26 cellular contexts compared by ENCODE assay signal in genomic region chr5:168611163-168611562, GRCh38. TPM values are rescaled to one million over a fixed set of nuclear protein-coding genes. Genes with fewer than 3 reads are reported as not detected.
DNase-seq lines count a peak whose midpoint lies in the region; TF ChIP-seq lines count a peak whose summit lies in the region.
"Had no signal": no experiment of that assay in that cellular context is flagged by ENCODE, and none has a peak within 500 bp of the region (broad histone marks: within the 10 kb centered on the region; RNA-seq: fewer than 3 reads in every experiment).

No MANE protein-coding gene starts in this region.

- BruUV-seq in Caco-2 (replicated peaks; lab: Mats Ljungman, UMichigan): no TSS peak

- intact Hi-C loops in Caco-2 (cut with micrococcal nuclease; ENCODE audit: unreplicated experiment): no loop called here
- intact Hi-C loops in colonic mucosa (cut with DNase I): no loop called here

- H3K36me3 Mint-ChIP-seq in HFFc6 (ENCODE audit: low read depth) (no peaks in the 10 kb centered on the region), Caco-2 (ENCODE audit: insufficient read depth, unreplicated experiment) (no peaks in the 10 kb centered on the region)

- H3K9me3 ChIP-seq in Caco-2 (no peaks in the 10 kb centered on the region), colonic mucosa (no peaks in the 10 kb centered on the region)
- H3K9me3 ChIP-seq: adrenal gland, MG63, testis, uterus had no signal

- H3K27me3 ChIP-seq in brain microvascular endothelial cell (replicated peaks): no peaks in the 10 kb centered on the region
- H3K27me3 ChIP-seq in kidney epithelial cell (ENCODE audit: control insufficient read depth, insufficient read depth, low read length): no peaks in the 10 kb centered on the region
- H3K27me3 ChIP-seq in Caco-2 (replicated peaks; ENCODE audit: control insufficient read depth, insufficient read depth, low read length): no peaks in the 10 kb centered on the region
- H3K27me3 ChIP-seq in colonic mucosa: no peaks in the 10 kb centered on the region
- H3K27me3 ChIP-seq: adrenal gland, dorsolateral prefrontal cortex, MG63, testis, uterus had no signal

- H3K4me1 ChIP-seq in Caco-2 (peaks cover 23% of the 10 kb centered on the region), colonic mucosa (no peaks in the 10 kb centered on the region)
- H3K4me1 ChIP-seq: testis, uterus had no signal

- H3K9me3 Mint-ChIP-seq in HFFc6 (no peaks in the 10 kb centered on the region), Caco-2 (ENCODE audit: unreplicated experiment) (no peaks in the 10 kb centered on the region)
- H3K9me3 Mint-ChIP-seq: activated CD4-positive, alpha-beta T cell treated with anti-CD3 and anti-CD28 coated beads, Interleukin-2, amount 10 ng/mL, durations not matched to agents 24 days and 14 days; activated T-cell treated with anti-CD3 and anti-CD28 coated beads, Interleukin-2, amount 50 U/mL, for 4 hours had no signal

- H3K4me1 Mint-ChIP-seq in HFFc6 (ENCODE audit: low read depth) (peaks cover 10% of the 10 kb centered on the region; the same call in 1 of the 2 replicates), Caco-2 (ENCODE audit: low read depth, unreplicated experiment) (peaks cover 15% of the 10 kb centered on the region)

- H3K36me3 ChIP-seq in brain microvascular endothelial cell (replicated peaks) (no peaks in the 10 kb centered on the region), kidney epithelial cell (ENCODE audit: control insufficient read depth, insufficient read depth, low read length) (no peaks in the 10 kb centered on the region), Caco-2 (ENCODE audit: control insufficient read depth, insufficient read depth, low read length) (no peaks in the 10 kb centered on the region), colonic mucosa (no peaks in the 10 kb centered on the region)
- H3K36me3 ChIP-seq: adrenal gland, MG63, uterus, WERI-Rb-1 had no signal

- in situ Hi-C loops in brain microvascular endothelial cell (cut with HindIII; ENCODE audit: low pct_ligation_motif_present, low sequenced_read_pairs): no loop called here

- H3K27me3 Mint-ChIP-seq in HFFc6 (ENCODE audit: insufficient read depth) (peaks cover 7% of the 10 kb centered on the region), Caco-2 (ENCODE audit: insufficient read depth, unreplicated experiment) (no peaks in the 10 kb centered on the region)
- H3K27me3 Mint-ChIP-seq: activated CD4-positive, alpha-beta T cell treated with anti-CD3 and anti-CD28 coated beads, Interleukin-2, amount 10 ng/mL, durations not matched to agents 24 days and 14 days had no signal

- H3K27ac ChIP-seq in brain microvascular endothelial cell (no peak overlapping the region), colonic mucosa (no peak overlapping the region)
- H3K27ac ChIP-seq: adrenal gland, dorsolateral prefrontal cortex, testis, uterus, WERI-Rb-1 had no signal

- TF ChIP-seq CTCF in HFFc6 (IDR thresholded peaks at IDR 0.05) (no peak), brain microvascular endothelial cell (IDR thresholded peaks at IDR 0.05; ENCODE audit: low read depth, low read length, missing control alignments) (no peak), kidney epithelial cell (IDR thresholded peaks at IDR 0.05; ENCODE audit: insufficient read depth, low read length, poor library complexity, severe bottlenecking) (no peak), retinal pigment epithelial cell (conservative IDR thresholded peaks at IDR 0.05; ENCODE audit: low read depth, low read length) (no peak), Caco-2 (IDR thresholded peaks at IDR 0.05; ENCODE audit: insufficient read depth in 1 of 2, low read depth in 1 of 2, low read length in 1 of 2, severe bottlenecking in 1 of 2, unreplicated experiment in 1 of 2) (no peak), colonic mucosa (IDR thresholded peaks at IDR 0.05) (no peak)

- H3K27ac Mint-ChIP-seq in HFFc6: no peak overlapping the region
- no peak overlapping the region for H3K27ac Mint-ChIP-seq in Caco-2 (ENCODE audit: unreplicated experiment)
- H3K27ac Mint-ChIP-seq: activated CD4-positive, alpha-beta T cell treated with anti-CD3 and anti-CD28 coated beads, Interleukin-2, amount 10 ng/mL, durations not matched to agents 24 days and 14 days had no signal

- DNase-seq in HFFc6 (peak; percentile 5), brain microvascular endothelial cell (peak; percentile 24), kidney epithelial cell (ENCODE audit: low read depth) (peak; percentile 25), retinal pigment epithelial cell (ENCODE audit: low read depth) (peak; percentile 39), Caco-2 (no peak), NCI-H187 treated with DMSO at 0.1 percent for 48 hours (lab: John Stamatoyannopoulos, UW) (no peak), cerebellar nuclear complex (lab: John Stamatoyannopoulos, UW) (no peak), colonic mucosa (no peak)
- DNase-seq: activated CD4-positive, alpha-beta T cell treated with anti-CD3 and anti-CD28 coated beads, Interleukin-2, amount 10 ng/mL, durations not matched to agents 24 days and 14 days; activated T-cell treated with anti-CD3 and anti-CD28 coated beads, Interleukin-2, amount 50 U/mL, for 4 hours; adrenal gland; dorsolateral prefrontal cortex; glutamatergic neuron; kidney; MG63; NCI-H1105 treated with DMSO at 0.1 percent for 48 hours; NCI-H2029; NCI-H526 treated with DMSO at 0.1 percent for 48 hours; SHP77 treated with DMSO at 0.1 percent for 48 hours; stimulated activated naive CD4-positive, alpha-beta T cell treated with Interleukin-2 at 50 U/mL for 16 hours; SW 1271; T-helper 9 cell; testis; uterus; WERI-Rb-1 had no signal

- POLR2A ChIA-PET in Caco-2 (lab: Charles Lee): no interaction called here

- H3K9ac ChIP-seq in colonic mucosa (ENCODE audit: low read depth in 2 of 2, low read length in 2 of 2): no peak overlapping the region

- H3K4me3 Mint-ChIP-seq in HFFc6 (no peak overlapping the region), Caco-2 (ENCODE audit: unreplicated experiment) (no peak overlapping the region)
- H3K4me3 Mint-ChIP-seq: activated CD4-positive, alpha-beta T cell treated with anti-CD3 and anti-CD28 coated beads, Interleukin-2, amount 10 ng/mL, durations not matched to agents 24 days and 14 days; activated T-cell treated with anti-CD3 and anti-CD28 coated beads, Interleukin-2, amount 50 U/mL, for 4 hours had no signal

- CTCF ChIA-PET in Caco-2 (lab: Charles Lee): no interaction called here

- H3K4me3 ChIP-seq in brain microvascular endothelial cell (ENCODE audit: low read depth, low read length) (no peak overlapping the region), kidney epithelial cell (ENCODE audit: low read depth, low read length) (no peak overlapping the region), retinal pigment epithelial cell (ENCODE audit: low read length) (no peak overlapping the region), Caco-2 (ENCODE audit: low read depth, low read length) (no peak overlapping the region), colonic mucosa (no peak overlapping the region)
- H3K4me3 ChIP-seq: adrenal gland, dorsolateral prefrontal cortex, K562, MG63, testis, uterus had no signal

RNA-seq across cellular contexts. Expression of gene PANK3, which starts 32.0 kb away (rescaled TPM):
- 10 to 100 TPM; 29.3 to 44.7 (median 33.3) TPM for total RNA-seq in HFFc6 (2021; fragmentation: NEBNext Ultra II Directional; extraction: Animal tissue kit (Norgen Biotek cat#: 25700))
- total RNA-seq in kidney epithelial cell: 71.4 and 72.0 TPM in 2 replicates
- total RNA-seq in Caco-2 (2022): 99.6 and 104 TPM in 2 replicates
- 100 to 1,000 TPM; 114 to 190 TPM for total RNA-seq in colonic mucosa

Comparison
In these comparisons a context has a peak if more than half of its experiments do, and no peak if none do; other contexts are left out.
1. DNase-seq: peak in HFFc6 (single experiment), brain microvascular endothelial cell (single experiment), kidney epithelial cell (single experiment) and retinal pigment epithelial cell (single experiment); none in Caco-2 (0 of 2), NCI-H187 treated with DMSO at 0.1 percent for 48 hours (single experiment), cerebellar nuclear complex (0 of 2) and colonic mucosa (single experiment).